ENCODE assay signal across 15 cellular contexts in the genomic region with DNA sequence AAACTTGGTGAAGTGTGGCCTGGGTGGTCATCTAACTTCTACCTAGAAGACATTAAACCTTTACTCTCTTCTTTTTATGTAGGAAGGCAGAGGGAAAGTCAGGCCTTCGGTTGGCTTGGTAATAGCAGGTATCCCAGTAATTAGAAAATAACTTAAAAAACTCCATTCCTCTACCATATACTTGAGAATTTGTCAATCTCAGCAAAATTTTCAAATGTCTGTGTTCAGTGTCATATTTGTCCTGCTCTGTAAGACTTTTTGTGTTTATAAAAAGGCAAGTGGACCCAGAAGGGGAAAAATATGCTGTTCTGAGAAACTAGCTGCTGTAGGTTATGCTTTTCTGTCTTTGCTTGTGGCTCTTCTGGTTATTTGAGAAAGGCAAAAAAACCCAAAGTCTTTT. TPM values are rescaled to one million over a fixed set of nuclear protein-coding genes. Genes with fewer than 3 reads are reported as not detected.
DNase-seq lines count a peak whose midpoint lies in the region; ATAC-seq and TF ChIP-seq lines count a peak whose summit lies in the region.
"Had no signal": no experiment of that assay in that cellular context is flagged by ENCODE, and none has a peak within 500 bp of the region (broad histone marks: within the 10 kb centered on the region; RNA-seq: fewer than 3 reads in every experiment).

No MANE protein-coding gene starts in this region.

- no peak overlapping the region for H3K4me3 Mint-ChIP-seq in activated T-cell treated with anti-CD3 and anti-CD28 coated beads, Interleukin-2, amount 50 U/mL, for 24 hours
- peak overlapping the region in 4 of 7 donors; percentile 12 to 24 (median 22) for H3K4me3 Mint-ChIP-seq in CD8-positive, alpha-beta memory T cell
- H3K4me3 Mint-ChIP-seq in activated naive CD8-positive, alpha-beta T cell treated with anti-CD3 and anti-CD28 coated beads, Interleukin-2, amount 50 U/mL, for 24 hours: no peak overlapping the region

- no peaks in the 10 kb centered on the region for H3K9me3 Mint-ChIP-seq in activated T-cell treated with anti-CD3 and anti-CD28 coated beads, Interleukin-2, amount 50 U/mL, for 24 hours
- no peaks in the 10 kb centered on the region for H3K9me3 Mint-ChIP-seq in CD8-positive, alpha-beta memory T cell
- no peaks in the 10 kb centered on the region for H3K9me3 Mint-ChIP-seq in activated naive CD8-positive, alpha-beta T cell treated with anti-CD3 and anti-CD28 coated beads, Interleukin-2, amount 50 U/mL, for 24 hours

- ATAC-seq in activated naive CD8-positive, alpha-beta T cell treated with anti-CD3 and anti-CD28 coated beads, Interleukin-2, amount 50 U/mL, for 24 hours: no peak
- ATAC-seq in GM21423 (IDR thresholded peaks at IDR 0.05; ENCODE audit: unreplicated experiment): no peak

- peak overlapping the region; percentile 79 for H3K27ac Mint-ChIP-seq in activated T-cell treated with anti-CD3 and anti-CD28 coated beads, Interleukin-2, amount 50 U/mL, for 24 hours
- H3K27ac Mint-ChIP-seq in CD8-positive, alpha-beta memory T cell: peak overlapping the region; percentile 1 to 94 (median 76)
- H3K27ac Mint-ChIP-seq in activated naive CD8-positive, alpha-beta T cell treated with anti-CD3 and anti-CD28 coated beads, Interleukin-2, amount 50 U/mL, for 24 hours: peak overlapping the region; percentile 24

- no peak overlapping the region for H3K27ac ChIP-seq in CD8-positive, alpha-beta memory T cell (ENCODE audit: low read depth, low read length)
- peak overlapping the region; percentile 43 for H3K27ac ChIP-seq in neutrophil
- H3K27ac ChIP-seq: psoas muscle had no signal

- peaks cover 53% of the 10 kb centered on the region for H3K4me1 Mint-ChIP-seq in activated T-cell treated with anti-CD3 and anti-CD28 coated beads, Interleukin-2, amount 50 U/mL, for 24 hours (ENCODE audit: low read depth)
- H3K4me1 Mint-ChIP-seq in CD8-positive, alpha-beta memory T cell: peaks cover 53 to 66% (median 66%) of the 10 kb centered on the region in 3 donors
- peaks cover 51% of the 10 kb centered on the region for H3K4me1 Mint-ChIP-seq in activated naive CD8-positive, alpha-beta T cell treated with anti-CD3 and anti-CD28 coated beads, Interleukin-2, amount 50 U/mL, for 24 hours

- TF ChIP-seq CTCF in neutrophil (IDR thresholded peaks at IDR 0.05): no peak

- no peaks in the 10 kb centered on the region for H3K9me3 ChIP-seq in CD8-positive, alpha-beta memory T cell (ENCODE audit: low read length)
- no peaks in the 10 kb centered on the region for H3K9me3 ChIP-seq in neutrophil
- H3K9me3 ChIP-seq: psoas muscle had no signal

- no peak overlapping the region for H3K4me3 ChIP-seq in CD8-positive, alpha-beta memory T cell (ENCODE audit: low read length)
- no peak overlapping the region for H3K4me3 ChIP-seq in neutrophil (ENCODE audit: low read depth in 1 of 2, low read length in 1 of 2)
- H3K4me3 ChIP-seq: psoas muscle had no signal

- CTCF ChIA-PET in CD8-positive, alpha-beta memory T cell (lab: Charles Lee): interaction anchor here (0.7 to 1.7 kb wide), 3 partner anchors 16 to 178 kb away, joined by 3 to 8 read pairs (median 3); no protein-coding TSS in a partner anchor

- no peaks in the 10 kb centered on the region for H3K27me3 Mint-ChIP-seq in activated T-cell treated with anti-CD3 and anti-CD28 coated beads, Interleukin-2, amount 50 U/mL, for 24 hours
- no peaks in the 10 kb centered on the region for H3K27me3 Mint-ChIP-seq in CD8-positive, alpha-beta memory T cell
- no peaks in the 10 kb centered on the region for H3K27me3 Mint-ChIP-seq in activated naive CD8-positive, alpha-beta T cell treated with anti-CD3 and anti-CD28 coated beads, Interleukin-2, amount 50 U/mL, for 24 hours

- no peak for DNase-seq in activated T-cell treated with anti-CD3 and anti-CD28 coated beads, Interleukin-2, amount 50 U/mL, for 24 hours
- no peak for DNase-seq in activated T-cell treated with anti-CD3 and anti-CD28 coated beads for 4 hours
- DNase-seq in CD8-positive, alpha-beta memory T cell: no peak
- DNase-seq in activated naive CD8-positive, alpha-beta T cell treated with anti-CD3 and anti-CD28 coated beads, Interleukin-2, amount 50 U/mL, for 24 hours: no peak
- no peak for DNase-seq in D341Med (ENCODE audit: low spot score)
- no peak for DNase-seq in middle frontal gyrus (ENCODE audit: extremely low spot score, low spot score)
- DNase-seq: cerebellar nuclear complex; NCI-H1092; NCI-H2107; NCI-H526; psoas muscle; stimulated activated CD4-positive, alpha-beta T cell treated with anti-CD3 and anti-CD28 coated beads, Interleukin-12 subunit alpha, Interleukin-12 subunit beta, amount 100 ng/mL, for 4 hours; stimulated activated naive CD4-positive, alpha-beta T cell treated with Interleukin-2 at 50 U/mL for 16 hours had no signal

- H3K27me3 ChIP-seq in CD8-positive, alpha-beta memory T cell (ENCODE audit: insufficient read depth, low read length, poor library complexity, severe bottlenecking): no peaks in the 10 kb centered on the region
- no peaks in the 10 kb centered on the region for H3K27me3 ChIP-seq in neutrophil

- H3K36me3 ChIP-seq in CD8-positive, alpha-beta memory T cell (ENCODE audit: insufficient read depth, low read length): peaks cover 26% of the 10 kb centered on the region
- H3K36me3 ChIP-seq in neutrophil: peaks cover 32% of the 10 kb centered on the region

- peaks cover 54% of the 10 kb centered on the region for H3K4me1 ChIP-seq in CD8-positive, alpha-beta memory T cell (ENCODE audit: insufficient read depth, low read length)
- peaks cover 14 to 15% of the 10 kb centered on the region in 2 experiments for H3K4me1 ChIP-seq in neutrophil (ENCODE audit: control insufficient read depth in 1 of 2, insufficient read depth in 1 of 2, low read depth in 1 of 2, low read length in 1 of 2)

- POLR2A ChIA-PET in CD8-positive, alpha-beta memory T cell (lab: Charles Lee): no interaction called here

- H3K36me3 Mint-ChIP-seq in activated T-cell treated with anti-CD3 and anti-CD28 coated beads, Interleukin-2, amount 50 U/mL, for 24 hours (ENCODE audit: low read depth): peaks cover 69% of the 10 kb centered on the region
- peaks cover 0 to 56% (median 11%) of the 10 kb centered on the region in 3 donors for H3K36me3 Mint-ChIP-seq in CD8-positive, alpha-beta memory T cell
- H3K36me3 Mint-ChIP-seq in activated naive CD8-positive, alpha-beta T cell treated with anti-CD3 and anti-CD28 coated beads, Interleukin-2, amount 50 U/mL, for 24 hours (ENCODE audit: low read depth): peaks cover 30% of the 10 kb centered on the region

RNA-seq across cellular contexts. Expression of a gene that starts 5.8 kb away (rescaled TPM):
- 10 to 100 TPM; 87.5 to 95.2 TPM for total RNA-seq in CD8-positive, alpha-beta memory T cell
- 178 TPM for polyA plus RNA-seq in CD8-positive, alpha-beta memory T cell

RNA-seq across cellular contexts. Expression of a gene that starts 7.5 kb away (rescaled TPM):
- total RNA-seq in CD8-positive, alpha-beta memory T cell: 10 to 100 TPM; 63.8 to 65.8 TPM
- polyA plus RNA-seq in CD8-positive, alpha-beta memory T cell: 75.4 TPM

RNA-seq across cellular contexts. Expression of a gene that starts 56.3 kb away (rescaled TPM):
- 100 to 1,000 TPM; 104 to 108 TPM for total RNA-seq in CD8-positive, alpha-beta memory T cell
- polyA plus RNA-seq in CD8-positive, alpha-beta memory T cell: 51.1 TPM

RNA-seq across cellular contexts. Expression of a gene that starts 56.6 kb away (rescaled TPM):
- total RNA-seq in CD8-positive, alpha-beta memory T cell: 10 to 100 TPM; 28.4 to 32.1 TPM
- polyA plus RNA-seq in CD8-positive, alpha-beta memory T cell: 21.8 TPM

Comparison
In these comparisons a context has a peak if more than half of its experiments do, and no peak if none do; other contexts are left out.
1. H3K27ac Mint-ChIP-seq: peak in every context shown above with its lines; median percentile 79 in activated T-cell treated with anti-CD3 and anti-CD28 coated beads, Interleukin-2, amount 50 U/mL, for 24 hours; 76 in CD8-positive, alpha-beta memory T cell; 24 in activated naive CD8-positive, alpha-beta T cell treated with anti-CD3 and anti-CD28 coated beads, Interleukin-2, amount 50 U/mL, for 24 hours.
2. H3K4me3 Mint-ChIP-seq: peak in CD8-positive, alpha-beta memory T cell (4 of 7); none in activated T-cell treated with anti-CD3 and anti-CD28 coated beads, Interleukin-2, amount 50 U/mL, for 24 hours (single experiment) and activated naive CD8-positive, alpha-beta T cell treated with anti-CD3 and anti-CD28 coated beads, Interleukin-2, amount 50 U/mL, for 24 hours (single experiment).